In the genomic region with DNA sequence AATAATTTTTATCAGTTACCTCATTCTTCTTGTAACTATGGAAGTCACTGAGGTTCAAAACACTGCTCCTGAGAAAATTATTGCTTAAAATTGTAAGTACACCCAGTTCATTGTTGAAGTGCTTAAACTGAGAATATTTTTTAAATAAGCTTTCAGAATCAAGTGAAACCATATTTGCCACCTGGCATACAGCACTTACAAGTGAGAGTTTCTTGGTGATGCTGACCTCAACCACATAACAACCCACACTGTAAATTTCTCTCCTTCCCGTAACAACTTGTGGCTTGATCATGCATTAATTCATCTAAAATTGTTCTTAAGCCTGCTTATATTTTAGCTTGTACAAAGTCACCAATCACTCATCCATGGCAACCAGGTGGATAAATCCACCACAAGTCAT, we compare ENCODE assay signal across 11 cellular contexts. TPM values are rescaled to one million over a fixed set of nuclear protein-coding genes. Genes with fewer than 3 reads are reported as not detected.
DNase-seq lines count a peak whose midpoint lies in the region; ATAC-seq and TF ChIP-seq lines count a peak whose summit lies in the region.
"Had no signal": no experiment of that assay in that cellular context is flagged by ENCODE, and none has a peak within 500 bp of the region (broad histone marks: within the 10 kb centered on the region; RNA-seq: fewer than 3 reads in every experiment).

No MANE protein-coding gene starts in this region.

- H3K9me3 Mint-ChIP-seq in glutamatergic neuron (ENCODE audit: unreplicated experiment) (no peaks in the 10 kb centered on the region), progenitor cell of endocrine pancreas (ENCODE audit: low read depth) (no peaks in the 10 kb centered on the region)

- H3K36me3 Mint-ChIP-seq in glutamatergic neuron (ENCODE audit: unreplicated experiment) (no peaks in the 10 kb centered on the region), progenitor cell of endocrine pancreas (ENCODE audit: insufficient read depth) (no peaks in the 10 kb centered on the region)

- ATAC-seq in GM18498 (IDR thresholded peaks at IDR 0.05; ENCODE audit: unreplicated experiment) (peak; percentile 75), GM21381 (IDR thresholded peaks at IDR 0.05; ENCODE audit: unreplicated experiment) (peak; percentile 77), HG03066 (IDR thresholded peaks at IDR 0.05; ENCODE audit: low read depth, unreplicated experiment) (peak; percentile 62)

- DNase-seq in amygdala (lab: John Stamatoyannopoulos, UW) (no peak), glutamatergic neuron (no peak), progenitor cell of endocrine pancreas (ENCODE audit: low spot score, unreplicated experiment) (no peak), Kasumi-1 (lab: John Stamatoyannopoulos, UW) (no peak)
- DNase-seq: HCEC 1CT, SW 1271, testis had no signal

- H3K4me1 Mint-ChIP-seq in glutamatergic neuron (ENCODE audit: low read depth, unreplicated experiment): peaks cover 7% of the 10 kb centered on the region
- no peaks in the 10 kb centered on the region for H3K4me1 Mint-ChIP-seq in progenitor cell of endocrine pancreas (ENCODE audit: low read depth)

- H3K4me3 Mint-ChIP-seq in glutamatergic neuron (ENCODE audit: unreplicated experiment) (no peak overlapping the region), progenitor cell of endocrine pancreas (ENCODE audit: low read depth) (no peak overlapping the region)

- H3K27ac Mint-ChIP-seq in glutamatergic neuron (ENCODE audit: unreplicated experiment) (no peak overlapping the region), progenitor cell of endocrine pancreas (no peak overlapping the region)

- H3K27ac ChIP-seq in VCaP: peak overlapping the region; percentile 96
- H3K27ac ChIP-seq: testis had no signal

- TF ChIP-seq CTCF in VCaP (conservative IDR thresholded peaks at IDR 0.05): no peak
- no peak for TF ChIP-seq CTCF in glutamatergic neuron (IDR thresholded peaks at IDR 0.05; ENCODE audit: partially characterized antibody, unreplicated experiment)
- TF ChIP-seq CTCF in progenitor cell of endocrine pancreas (IDR thresholded peaks at IDR 0.05; ENCODE audit: unreplicated experiment): no peak

- H3K27me3 Mint-ChIP-seq in glutamatergic neuron (ENCODE audit: unreplicated experiment) (no peaks in the 10 kb centered on the region), progenitor cell of endocrine pancreas (no peaks in the 10 kb centered on the region)

RNA-seq across cellular contexts. Expression of a gene that starts 34.0 kb away (rescaled TPM):
- total RNA-seq in glutamatergic neuron (ENCODE audit: unreplicated experiment): 9.6 TPM
- 29.7 and 32.3 TPM in 2 replicates for total RNA-seq in progenitor cell of endocrine pancreas
